8 cellular contexts compared by ENCODE assay signal in the genomic region with DNA sequence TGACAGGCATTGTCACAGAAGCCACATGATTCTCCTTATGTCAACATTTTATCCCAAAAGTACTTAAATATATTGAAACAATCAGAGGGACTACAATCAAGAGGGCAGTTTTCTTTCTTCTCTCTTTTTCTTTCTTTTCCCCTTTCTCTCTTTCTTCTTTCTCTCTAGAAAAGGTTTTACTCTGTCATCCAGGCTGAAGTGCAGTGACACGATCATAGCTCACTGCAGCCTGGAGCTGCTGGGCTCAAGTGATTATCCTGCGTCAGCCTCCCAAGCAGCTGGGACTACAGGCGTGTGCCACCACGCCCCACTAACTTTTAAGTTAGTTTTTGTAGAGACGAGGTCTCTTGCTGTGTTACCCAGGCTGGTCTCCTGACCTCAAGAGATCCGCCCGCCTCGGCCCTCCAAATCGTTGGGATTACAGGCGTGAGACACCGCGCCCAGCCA. TPM values are rescaled to one million over a fixed set of nuclear protein-coding genes. Genes with fewer than 3 reads are reported as not detected.
A peak's percentile ranks its signal among the peaks of the same experiment; 100 is the strongest.
DNase-seq lines count a peak whose midpoint lies in the region; ATAC-seq, FAIRE-seq and TF ChIP-seq lines count a peak whose summit lies in the region.

No MANE protein-coding gene starts in this region.

- in situ Hi-C loops in GM12878 (cut with MboI) (no loop called here), transverse colon (cut with MboI; ENCODE audit: low pct_ligation_motif_present in 1 of 4, low pct_unique_long_range_greater_than_20kb in 1 of 4, low sequenced_read_pairs in 3 of 4) (no loop called here)

- H3K9me3 Mint-ChIP-seq in activated T-cell treated with anti-CD3 and anti-CD28 coated beads, Interleukin-2, amount 50 U/mL, for 72 hours, result no peaks in the 10 kb centered on the region

- BruUV-seq in GM12878 (replicated peaks; lab: Mats Ljungman, UMichigan), result no TSS peak

- H4K20me1 ChIP-seq in GM12878 (ENCODE audit: control insufficient read depth, insufficient read depth), result no peaks in the 10 kb centered on the region

- no peak for FAIRE-seq in GM12878 (lab: Jason Lieb, UNC)

- TF ChIP-seq CTCF in GM12878 (IDR thresholded peaks at IDR 0.05 in 2 of 3, conservative IDR thresholded peaks at IDR 0.05 in 1 of 3; ENCODE audit: control insufficient read depth in 2 of 3, extremely low read depth in 1 of 3, insufficient read depth in 1 of 3, low read depth in 3 of 3, low read length in 3 of 3), result no peak
- TF ChIP-seq CTCF in lower lobe of right lung (IDR thresholded peaks at IDR 0.05), result no peak
- TF ChIP-seq CTCF in transverse colon (IDR thresholded peaks at IDR 0.05), result no peak

- peaks cover 40% of the 10 kb centered on the region for H3K4me1 Mint-ChIP-seq in activated T-cell treated with anti-CD3 and anti-CD28 coated beads, Interleukin-2, amount 50 U/mL, for 72 hours (ENCODE audit: low read depth)

- no peak overlapping the region for H3K9ac ChIP-seq in GM12878 (ENCODE audit: control insufficient read depth, insufficient read depth, low read length)

- TF ChIP-seq RAD21 in GM12878 (IDR thresholded peaks at IDR 0.05; ENCODE audit: insufficient read depth, low read depth, low read length), result no peak

- intact Hi-C loops in GM12878 (cut with micrococcal nuclease; ENCODE audit: unreplicated experiment) (no loop called here), lower lobe of right lung (cut with DNase I) (no loop called here), transverse colon (cut with DNase I; ENCODE audit: low total_unique reads) (no loop called here)

- H3K79me2 ChIP-seq in GM12878 (ENCODE audit: control insufficient read depth, insufficient read depth, low read length), result peaks cover 5% of the 10 kb centered on the region

- H3K36me3 Mint-ChIP-seq in activated T-cell treated with anti-CD3 and anti-CD28 coated beads, Interleukin-2, amount 50 U/mL, for 72 hours (ENCODE audit: insufficient read depth in 2 of 2), result peaks cover 2 to 8% of the 10 kb centered on the region in 2 donors

- SMC1A ChIA-PET in GM12878 (lab: Charles Lee; ENCODE audit: uncharacterized antibody, unreplicated experiment), result no interaction called here

- ATAC-seq in activated T-cell treated with anti-CD3 and anti-CD28 coated beads, Interleukin-2, amount 50 U/mL, for 72 hours (replicated peaks in 1 of 2), result no peak
- ATAC-seq in GM12878 (no peak), lower lobe of right lung (no peak), GM21717 (IDR thresholded peaks at IDR 0.05; ENCODE audit: unreplicated experiment) (no peak)
- no peak for ATAC-seq in activated CD4-positive, CD25-positive, alpha-beta regulatory T cell treated with anti-CD3 and anti-CD28 coated beads, Interleukin-2, amount 50 U/mL, for 24 hours

- H3K4me3 ChIP-seq in GM12878, result peak overlapping the region; percentile 63; the same call in 1 of the 2 replicates
- peak overlapping the region; percentile 84 for H3K4me3 ChIP-seq in lower lobe of right lung
- peak overlapping the region in 3 of 4 donors; percentile 94 to 97 (median 96) for H3K4me3 ChIP-seq in transverse colon

- H2AFZ ChIP-seq in GM12878 (ENCODE audit: control insufficient read depth, low read depth, low read length), result peak overlapping the region; percentile 91; the same call in 1 of the 2 replicates

- TF ChIP-seq EP300 in GM12878 (IDR thresholded peaks at IDR 0.05; ENCODE audit: borderline replicate concordance in 1 of 2, control insufficient read depth in 1 of 2, low read depth in 2 of 2, low read length in 2 of 2), result no peak
- no peak for TF ChIP-seq EP300 in transverse colon (IDR thresholded peaks at IDR 0.05; ENCODE audit: low read depth)

- CTCF ChIA-PET in GM12878 (lab: Yijun Ruan, JAX), result interaction anchor here (0.6 to 1.4 kb wide), 4 partner anchors 51 to 932 kb away, joined by 3 to 5 read pairs (median 4); no protein-coding TSS in a partner anchor

- H3K9me3 ChIP-seq in GM12878 (replicated peaks; ENCODE audit: control insufficient read depth, insufficient read depth, low read length), result no peaks in the 10 kb centered on the region
- H3K9me3 ChIP-seq in lower lobe of right lung, result no peaks in the 10 kb centered on the region
- no peaks in the 10 kb centered on the region for H3K9me3 ChIP-seq in transverse colon

- POLR2A ChIA-PET in GM12878 (lab: Charles Lee), result no interaction called here

- 91% methylated on average over 12 of the region's 12 CpGs for WGBS in GM12878 (ENCODE audit: insufficient coverage, insufficient replicate concordance, low lambda C conversion rate, missing lambda C conversion rate)
- WGBS in transverse colon (ENCODE audit: low coverage in 1 of 2), 2 donors, result 59 to 74% methylated on average over 7 to 12 of the region's 12 CpGs

- no peak for TF ChIP-seq POLR2A in GM12878 (IDR thresholded peaks at IDR 0.05; ENCODE audit: low read depth, low read length)
- TF ChIP-seq POLR2A in transverse colon (IDR thresholded peaks at IDR 0.05), result no peak

- H3K27ac Mint-ChIP-seq in activated T-cell treated with anti-CD3 and anti-CD28 coated beads, Interleukin-2, amount 50 U/mL, for 72 hours, result peak overlapping the region; percentile 18

- H3K4me3 Mint-ChIP-seq in activated T-cell treated with anti-CD3 and anti-CD28 coated beads, Interleukin-2, amount 50 U/mL, for 72 hours, result peak overlapping the region; percentile 76 to 83

- H3K4me1 ChIP-seq in GM12878 (ENCODE audit: control insufficient read depth, insufficient read depth, low read length) (peaks cover 3% of the 10 kb centered on the region; the same call in 1 of the 2 replicates), lower lobe of right lung (peaks cover 44% of the 10 kb centered on the region), transverse colon (peaks cover 0 to 45% (median 16%) of the 10 kb centered on the region in 4 donors)

- RAD21 ChIA-PET in GM12878 (lab: Charles Lee; ENCODE audit: unreplicated experiment), result interaction anchor here (1.1 kb wide), 1 partner anchor 50 kb away, joined by 3 read pairs; no protein-coding TSS in a partner anchor

- no peak for DNase-seq in activated T-cell treated with anti-CD3 and anti-CD28 coated beads, Interleukin-2, amount 50 U/mL, for 72 hours
- no peak for DNase-seq in activated T-cell treated with anti-CD3 and anti-CD28 coated beads, Interleukin-2, amount 50 U/mL, for 1 hour
- DNase-seq in GM12878 (ENCODE audit: low read depth, low spot score), result no peak
- no peak for DNase-seq in lower lobe of right lung
- DNase-seq in transverse colon, result no peak
- no peak for DNase-seq in retina

- no peaks in the 10 kb centered on the region for H3K36me3 ChIP-seq in GM12878 (ENCODE audit: control insufficient read depth in 2 of 2, insufficient read depth in 2 of 2, low read length in 1 of 2)
- no peaks in the 10 kb centered on the region for H3K36me3 ChIP-seq in lower lobe of right lung
- H3K36me3 ChIP-seq in transverse colon, result no peaks in the 10 kb centered on the region

- H3K27me3 ChIP-seq in GM12878 (replicated peaks in 1 of 2; ENCODE audit: control insufficient read depth in 2 of 2, insufficient read depth in 2 of 2, low read length in 1 of 2) (peaks cover 2 to 6% of the 10 kb centered on the region in 2 experiments), lower lobe of right lung (ENCODE audit: low read depth) (no peaks in the 10 kb centered on the region), transverse colon (no peaks in the 10 kb centered on the region)

- no peak overlapping the region for H3K4me2 ChIP-seq in GM12878 (ENCODE audit: control insufficient read depth, insufficient read depth)

- H3K27me3 Mint-ChIP-seq in activated T-cell treated with anti-CD3 and anti-CD28 coated beads, Interleukin-2, amount 50 U/mL, for 72 hours (ENCODE audit: low read depth), result peaks cover 39% of the 10 kb centered on the region

- H3K27ac ChIP-seq in GM12878 (ENCODE audit: control insufficient read depth, insufficient read depth), result no peak overlapping the region
- peak overlapping the region; percentile 89 for H3K27ac ChIP-seq in lower lobe of right lung
- peak overlapping the region; percentile 93 to 96 (median 94) for H3K27ac ChIP-seq in transverse colon

RNA-seq across cellular contexts. Expression of gene PRKD3, which starts 1.0 kb away (rescaled TPM):
- 10 to 100 TPM; 20.2 to 28.5 TPM for total RNA-seq in activated T-cell treated with anti-CD3 and anti-CD28 coated beads, Interleukin-2, amount 50 U/mL, for 72 hours
- 38.5 and 48.5 TPM in 2 replicates for total RNA-seq in GM12878 (2013; cell fraction: nucleolus; rRNA removed)
- total RNA-seq in GM12878 (2014; rRNA removed), result 9.0 and 11.4 TPM in 2 replicates
- total RNA-seq in GM12878 (2014; rRNA removed; fragmentation: Illumina TruSeq; extraction: Trizol), result 12.0 and 13.7 TPM in 2 replicates
- 10.4 and 14.9 TPM in 2 replicates for total RNA-seq in GM12878 (2021)
- 6.8 TPM for polyA plus RNA-seq in GM12878 (2011; ENCODE audit: low read depth)
- 8.2 and 10.8 TPM in 2 replicates for polyA plus RNA-seq in GM12878 (2011; rRNA removed)
- 4.5 and 5.0 TPM in 2 replicates for polyA plus RNA-seq in GM12878 (2011; cell fraction: cytosol; rRNA removed)
- 5.8 and 7.1 TPM in 2 replicates for polyA plus RNA-seq in GM12878 (2011; cell fraction: nucleus; rRNA removed)
- polyA plus RNA-seq in GM12878 (2012), result 9.5 and 10.6 TPM in 2 replicates
- 11.1 and 14.2 TPM in 2 replicates for polyA plus RNA-seq in GM12878 (2014; fragmentation: Illumina TruSeq; extraction: Trizol)
- polyA plus RNA-seq in GM12878 (2014; fragmentation: Nextera tagmentation; extraction: Ambion mirVana), result 1 to 10 TPM; 3.3 to 3.7 TPM
- 6.1 and 7.5 TPM in 2 replicates for polyA plus RNA-seq in GM12878 (2014; rRNA removed)
- polyA plus RNA-seq in GM12878 (2016; fragmentation: Nextera tagmentation; extraction: Ambion mirVana), result 1 to 10 TPM; 6.5 to 7.4 TPM
- 11.2 and 11.4 TPM in 2 replicates for polyA minus RNA-seq in GM12878 (2011; rRNA and poly(A)+ RNA removed)
- 5.3 and 7.6 TPM in 2 replicates for polyA minus RNA-seq in GM12878 (2011; cell fraction: cytosol; rRNA and poly(A)+ RNA removed)
- polyA minus RNA-seq in GM12878 (2011; cell fraction: nucleus; rRNA and poly(A)+ RNA removed), result 5.7 and 9.8 TPM in 2 replicates
- 39.3 TPM for total RNA-seq in lower lobe of right lung
- total RNA-seq in transverse colon, result 10 to 100 TPM in 3 of 4 donors, 1 to 10 TPM in 1; 2.6 to 83.8 (median 28.6) TPM

RNA-seq across cellular contexts. Expression of gene QPCT, which starts 18.8 kb away (rescaled TPM):
- total RNA-seq in activated T-cell treated with anti-CD3 and anti-CD28 coated beads, Interleukin-2, amount 50 U/mL, for 72 hours, result under 1 TPM; 0.35 to 0.70 TPM
- not detected in 2 replicates for total RNA-seq in GM12878 (2013; cell fraction: nucleolus; rRNA removed)
- 0.17 and 0.27 TPM in 2 replicates for total RNA-seq in GM12878 (2014; rRNA removed)
- 0.18 TPM in 1 of 2 replicates, not detected in the other for total RNA-seq in GM12878 (2014; rRNA removed; fragmentation: Illumina TruSeq; extraction: Trizol)
- total RNA-seq in GM12878 (2021), result 0.15 and 0.16 TPM in 2 replicates
- polyA plus RNA-seq in GM12878 (2011; ENCODE audit: low read depth), result 0.20 TPM
- polyA plus RNA-seq in GM12878 (2011; rRNA removed), result 0.14 and 0.52 TPM in 2 replicates
- polyA plus RNA-seq in GM12878 (2011; cell fraction: cytosol; rRNA removed), result 0.19 and 0.23 TPM in 2 replicates
- 0.23 and 0.28 TPM in 2 replicates for polyA plus RNA-seq in GM12878 (2011; cell fraction: nucleus; rRNA removed)
- 0.23 and 0.45 TPM in 2 replicates for polyA plus RNA-seq in GM12878 (2012)
- polyA plus RNA-seq in GM12878 (2014; fragmentation: Illumina TruSeq; extraction: Trizol), result 0.19 TPM in 1 of 2 replicates, not detected in the other
- polyA plus RNA-seq in GM12878 (2014; fragmentation: Nextera tagmentation; extraction: Ambion mirVana), result under 1 TPM; 0.14 to 0.24 TPM
- polyA plus RNA-seq in GM12878 (2014; rRNA removed), result not detected in 2 replicates
- under 1 TPM; 0.24 to 0.86 TPM for polyA plus RNA-seq in GM12878 (2016; fragmentation: Nextera tagmentation; extraction: Ambion mirVana)
- polyA minus RNA-seq in GM12878 (2011; rRNA and poly(A)+ RNA removed), result not detected in 2 replicates
- polyA minus RNA-seq in GM12878 (2011; cell fraction: cytosol; rRNA and poly(A)+ RNA removed), result not detected in 2 replicates
- polyA minus RNA-seq in GM12878 (2011; cell fraction: nucleus; rRNA and poly(A)+ RNA removed), result 0.57 TPM in 1 of 2 replicates, not detected in the other
- total RNA-seq in lower lobe of right lung, result 8.6 TPM
- 10 to 100 TPM in 3 of 4 donors, 1 to 10 TPM in 1; 1.6 to 34.4 (median 14.3) TPM for total RNA-seq in transverse colon
